8 cellular contexts compared by ENCODE assay signal in the genomic region with DNA sequence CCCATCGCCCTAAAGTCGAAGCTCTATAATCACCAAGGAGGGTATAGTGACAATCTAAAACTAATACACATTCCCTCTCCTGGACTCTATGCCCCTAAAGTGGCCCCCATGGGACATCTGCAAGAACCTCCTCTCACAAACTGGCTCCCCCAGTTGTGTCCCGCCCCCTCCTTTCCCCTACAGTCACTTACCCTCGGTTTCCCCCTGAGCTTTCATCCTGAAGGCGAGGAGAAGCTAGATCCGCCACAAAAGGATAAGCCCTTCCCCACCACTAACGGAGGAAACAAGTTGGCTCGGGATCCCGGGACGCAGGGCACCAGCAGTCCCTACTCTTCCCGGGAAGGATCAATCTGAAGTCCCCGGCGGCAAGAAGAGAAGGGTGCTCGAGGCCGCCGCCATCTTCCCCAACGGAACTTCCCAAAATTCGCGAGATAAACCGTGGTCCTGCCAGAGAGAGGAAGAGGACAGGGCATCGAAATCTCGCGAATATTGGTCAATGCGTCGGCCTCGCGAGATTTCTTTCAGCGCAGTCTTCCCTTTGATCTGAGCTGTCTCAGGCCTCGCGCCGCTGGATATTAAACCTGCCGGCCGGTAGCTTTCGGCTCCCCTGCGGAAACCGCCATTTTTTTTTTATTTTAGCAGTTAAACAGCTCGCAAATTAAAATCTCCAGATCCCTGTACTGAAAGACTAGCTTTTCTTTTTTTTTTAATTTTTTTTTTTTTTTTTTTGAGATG. TPM values are rescaled to one million over a fixed set of nuclear protein-coding genes. Genes with fewer than 3 reads are reported as not detected.
DNase-seq lines count a peak whose midpoint lies in the region; ATAC-seq and TF ChIP-seq lines count a peak whose summit lies in the region.

A gene with protein sequence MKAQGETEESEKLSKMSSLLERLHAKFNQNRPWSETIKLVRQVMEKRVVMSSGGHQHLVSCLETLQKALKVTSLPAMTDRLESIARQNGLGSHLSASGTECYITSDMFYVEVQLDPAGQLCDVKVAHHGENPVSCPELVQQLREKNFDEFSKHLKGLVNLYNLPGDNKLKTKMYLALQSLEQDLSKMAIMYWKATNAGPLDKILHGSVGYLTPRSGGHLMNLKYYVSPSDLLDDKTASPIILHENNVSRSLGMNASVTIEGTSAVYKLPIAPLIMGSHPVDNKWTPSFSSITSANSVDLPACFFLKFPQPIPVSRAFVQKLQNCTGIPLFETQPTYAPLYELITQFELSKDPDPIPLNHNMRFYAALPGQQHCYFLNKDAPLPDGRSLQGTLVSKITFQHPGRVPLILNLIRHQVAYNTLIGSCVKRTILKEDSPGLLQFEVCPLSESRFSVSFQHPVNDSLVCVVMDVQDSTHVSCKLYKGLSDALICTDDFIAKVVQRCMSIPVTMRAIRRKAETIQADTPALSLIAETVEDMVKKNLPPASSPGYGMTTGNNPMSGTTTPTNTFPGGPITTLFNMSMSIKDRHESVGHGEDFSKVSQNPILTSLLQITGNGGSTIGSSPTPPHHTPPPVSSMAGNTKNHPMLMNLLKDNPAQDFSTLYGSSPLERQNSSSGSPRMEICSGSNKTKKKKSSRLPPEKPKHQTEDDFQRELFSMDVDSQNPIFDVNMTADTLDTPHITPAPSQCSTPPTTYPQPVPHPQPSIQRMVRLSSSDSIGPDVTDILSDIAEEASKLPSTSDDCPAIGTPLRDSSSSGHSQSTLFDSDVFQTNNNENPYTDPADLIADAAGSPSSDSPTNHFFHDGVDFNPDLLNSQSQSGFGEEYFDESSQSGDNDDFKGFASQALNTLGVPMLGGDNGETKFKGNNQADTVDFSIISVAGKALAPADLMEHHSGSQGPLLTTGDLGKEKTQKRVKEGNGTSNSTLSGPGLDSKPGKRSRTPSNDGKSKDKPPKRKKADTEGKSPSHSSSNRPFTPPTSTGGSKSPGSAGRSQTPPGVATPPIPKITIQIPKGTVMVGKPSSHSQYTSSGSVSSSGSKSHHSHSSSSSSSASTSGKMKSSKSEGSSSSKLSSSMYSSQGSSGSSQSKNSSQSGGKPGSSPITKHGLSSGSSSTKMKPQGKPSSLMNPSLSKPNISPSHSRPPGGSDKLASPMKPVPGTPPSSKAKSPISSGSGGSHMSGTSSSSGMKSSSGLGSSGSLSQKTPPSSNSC (N-terminal part only) (minus strand): TSS at position 417 of the 735 bp plus-strand sequence. CDS start 201 bp downstream, at position 216.

- peaks cover 12% of the 10 kb centered on the region; the same call in 1 of the 2 replicates for H3K36me3 ChIP-seq in KMS-11 (ENCODE audit: insufficient read depth)
- peaks cover 0 to 21% (median 0%) of the 10 kb centered on the region in 3 donors for H3K36me3 ChIP-seq in Peyer's patch
- H3K36me3 ChIP-seq in muscle layer of duodenum (ENCODE audit: control insufficient read depth in 1 of 2, insufficient read depth in 2 of 2, low read length in 2 of 2): peaks cover 4 to 13% of the 10 kb centered on the region in 2 donors

- no peaks in the 10 kb centered on the region for H4K20me1 ChIP-seq in KMS-11 (ENCODE audit: insufficient read depth)

- peaks cover 45% of the 10 kb centered on the region for H3K79me2 ChIP-seq in KMS-11 (ENCODE audit: insufficient read depth, low read depth)

- H3K4me3 ChIP-seq in KMS-11 (IDR thresholded peaks at IDR 0.05; ENCODE audit: insufficient read depth, low read depth, low read length) (peak within 1 kb of the TSS; percentile 67), Peyer's patch (peak within 1 kb of the TSS; percentile 55 to 89 (median 66)), muscle layer of duodenum (ENCODE audit: low read depth in 1 of 2, low read length in 2 of 2) (peak within 1 kb of the TSS; percentile 83 to 91)

- H2AFZ ChIP-seq in KMS-11 (ENCODE audit: low read depth): peak within 1 kb of the TSS; percentile 91

- H3K27ac ChIP-seq in KMS-11 (peak within 1 kb of the TSS; percentile 66), Peyer's patch (peak within 1 kb of the TSS; percentile 72 to 82 (median 79)), muscle layer of duodenum (ENCODE audit: low read length) (peak within 1 kb of the TSS; percentile 89)

- H3K4me1 ChIP-seq in KMS-11 (ENCODE audit: low read depth, poor library complexity, severe bottlenecking) (peaks cover 11% of the 10 kb centered on the region), Peyer's patch (peaks cover 0 to 10% (median 0%) of the 10 kb centered on the region in 4 donors), muscle layer of duodenum (ENCODE audit: control insufficient read depth in 1 of 2, insufficient read depth in 2 of 2, low read length in 2 of 2) (peaks cover 4 to 13% of the 10 kb centered on the region in 2 donors)

- no peaks in the 10 kb centered on the region for H3K9me3 ChIP-seq in Peyer's patch
- H3K9me3 ChIP-seq in muscle layer of duodenum (ENCODE audit: control insufficient read depth in 1 of 2, low read length in 2 of 2): no peaks in the 10 kb centered on the region

- TF ChIP-seq POLR2A in Peyer's patch (IDR thresholded peaks at IDR 0.05): peak; percentile 9 to 43

- TF ChIP-seq CTCF in KMS-11 (conservative IDR thresholded peaks at IDR 0.05; ENCODE audit: low read depth, low read length) (no peak), Peyer's patch (IDR thresholded peaks at IDR 0.05) (no peak)

- peak within 1 kb of the TSS; percentile 70 for H3K4me2 ChIP-seq in KMS-11

- ATAC-seq in GM21737 (IDR thresholded peaks at IDR 0.05; ENCODE audit: unreplicated experiment) (peak; percentile 89), esophagus mucosa (peak; percentile 96)

- H3K27me3 ChIP-seq in KMS-11 (ENCODE audit: insufficient read depth, low read depth): no peaks in the 10 kb centered on the region
- no peaks in the 10 kb centered on the region for H3K27me3 ChIP-seq in Peyer's patch
- no peaks in the 10 kb centered on the region for H3K27me3 ChIP-seq in muscle layer of duodenum (ENCODE audit: low read depth, low read length)

- peak within 1 kb of the TSS; percentile 84 for H3K9ac ChIP-seq in KMS-11

- DNase-seq in DMS53 (lab: John Stamatoyannopoulos, UW) (peak; percentile 98), Peyer's patch (peak; percentile 91 to 97 (median 92))
- DNase-seq in activated T-cell treated with anti-CD3 and anti-CD28 coated beads, Interleukin-2, amount 50 U/mL, for 48 hours: peak; percentile 89 to 93
- peak; percentile 83 to 87 for DNase-seq in stimulated activated CD8-positive, alpha-beta memory T cell treated with anti-CD3 and anti-CD28 coated beads, Interleukin-7, amount 100 ng/mL, for 4 hours (ENCODE audit: low read depth in 2 of 2)

RNA-seq across cellular contexts. Expression of the gene that starts here (rescaled TPM):
- 10 to 100 TPM; 22.5 to 41.0 (median 36.8) TPM for total RNA-seq in Peyer's patch
- 18.7 TPM for total RNA-seq in esophagus mucosa

Comparison
In these comparisons a context has a peak if more than half of its experiments do, and no peak if none do; other contexts are left out.
1. Peak in every context shown above with its lines: DNase-seq, ATAC-seq, H3K4me3 ChIP-seq and H3K27ac ChIP-seq.